ENCODE assay signal across 25 cellular contexts in the genomic region with DNA sequence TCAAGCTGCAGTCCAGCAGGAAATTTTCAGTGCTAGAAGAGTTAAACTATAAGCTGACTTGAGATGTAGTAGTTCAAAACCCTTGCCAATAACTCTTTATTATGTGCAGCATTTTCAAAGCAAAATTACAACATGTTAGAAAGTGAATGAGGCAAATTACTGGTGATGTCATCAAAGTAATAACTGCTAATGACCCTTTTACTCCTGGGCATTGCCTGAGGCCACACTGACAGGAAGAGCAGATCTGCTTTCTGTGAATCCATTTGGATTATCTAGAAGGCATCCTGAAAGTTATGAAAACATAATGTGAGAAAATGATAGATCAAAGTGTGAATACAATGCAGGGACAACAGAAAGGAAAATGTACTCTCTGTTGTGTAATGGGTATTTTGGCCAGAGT.
"Had no signal": no experiment of that assay in that cellular context is flagged by ENCODE, and none has a peak within 500 bp of the region (broad histone marks: within the 10 kb centered on the region; RNA-seq: fewer than 3 reads in every experiment).

No MANE protein-coding gene starts in this region.

- H3K27ac ChIP-seq: esophagus muscularis mucosa, foreskin keratinocyte, heart right ventricle, pancreas, prostate gland, stomach, thyroid gland, upper lobe of left lung, vagina, VCaP had no signal

- H3K9me3 ChIP-seq: esophagus muscularis mucosa, heart right ventricle, pancreas, prostate gland, stomach, thyroid gland, upper lobe of left lung, vagina had no signal

- H3K4me3 ChIP-seq: esophagus muscularis mucosa, heart right ventricle, pancreas, prostate gland, stomach, thyroid gland, upper lobe of left lung, vagina had no signal

- H3K4me3 Mint-ChIP-seq: activated naive CD8-positive, alpha-beta T cell; activated T-cell treated with anti-CD3 and anti-CD28 coated beads, Interleukin-2, amount 50 U/mL, for 72 hours; central memory CD8-positive, alpha-beta T cell; dendritic cell treated with granulocyte-macrophage colony-stimulating factor and Interleukin-4, amounts not matched to agents 40 ng/mL and 50 ng/mL, for 4 days; endodermal cell; naive thymus-derived CD4-positive, alpha-beta T cell; stimulated activated naive B cell treated with anti-CD40 and anti-IgM and Interleukin-4, amounts not matched to agents 10 μg/mL and 1 μg/mL and 100 μg/mL, for 72 hours had no signal

- H3K9me3 Mint-ChIP-seq: central memory CD8-positive, alpha-beta T cell; dendritic cell treated with granulocyte-macrophage colony-stimulating factor and Interleukin-4, amounts not matched to agents 40 ng/mL and 50 ng/mL, for 4 days; endodermal cell; stimulated activated naive B cell treated with anti-CD40 and anti-IgM and Interleukin-4, amounts not matched to agents 10 μg/mL and 1 μg/mL and 100 μg/mL, for 72 hours had no signal

- DNase-seq: activated CD4-positive, alpha-beta T cell treated with anti-CD3 and anti-CD28 coated beads for 4 hours; activated CD4-positive, alpha-beta T cell treated with anti-CD3 and anti-CD28 coated beads, Interleukin-2, amount 50 U/mL, for 4 hours; activated naive CD4-positive, alpha-beta T cell; activated T-cell treated with anti-CD3 and anti-CD28 coated beads for 4 hours; activated T-cell treated with anti-CD3 and anti-CD28 coated beads, Interleukin-2, amount 50 U/mL, for 72 hours; anterior cingulate cortex; endodermal cell; foreskin keratinocyte; heart right ventricle; midbrain; naive thymus-derived CD4-positive, alpha-beta T cell; pancreas; stimulated activated CD4-positive, alpha-beta T cell treated with anti-CD3 and anti-CD28 coated beads, Interleukin-15, amount 100 ng/mL, for 24 hours; stimulated activated CD4-positive, alpha-beta T cell treated with anti-CD3 and anti-CD28 coated beads, Interleukin-2, amount 100 ng/mL, for 24 hours; stimulated activated naive B cell treated with anti-CD40 and anti-IgM and Interleukin-4, amounts not matched to agents 10 μg/mL and 1 μg/mL and 100 μg/mL, for 72 hours; stomach; thyroid gland; upper lobe of left lung had no signal

- H3K27me3 Mint-ChIP-seq: activated naive CD8-positive, alpha-beta T cell; central memory CD8-positive, alpha-beta T cell had no signal

- H3K36me3 ChIP-seq: esophagus muscularis mucosa, heart right ventricle, pancreas, prostate gland, stomach, thyroid gland, upper lobe of left lung, vagina had no signal

- H3K4me1 ChIP-seq: esophagus muscularis mucosa, foreskin keratinocyte, heart right ventricle, pancreas, prostate gland, stomach, thyroid gland, upper lobe of left lung, vagina had no signal

- ATAC-seq: activated T-cell treated with anti-CD3 and anti-CD28 coated beads, Interleukin-2, amount 50 U/mL, for 72 hours; foreskin keratinocyte; heart right ventricle; naive thymus-derived CD4-positive, alpha-beta T cell; pancreas; stimulated activated naive B cell treated with anti-CD40 and anti-IgM and Interleukin-4, amounts not matched to agents 10 μg/mL and 1 μg/mL and 100 μg/mL, for 72 hours had no signal

- H3K4me1 Mint-ChIP-seq: central memory CD8-positive, alpha-beta T cell; stimulated activated naive B cell treated with anti-CD40 and anti-IgM and Interleukin-4, amounts not matched to agents 10 μg/mL and 1 μg/mL and 100 μg/mL, for 72 hours had no signal

- H3K36me3 Mint-ChIP-seq: activated naive CD8-positive, alpha-beta T cell; naive thymus-derived CD4-positive, alpha-beta T cell; stimulated activated naive B cell treated with anti-CD40 and anti-IgM and Interleukin-4, amounts not matched to agents 10 μg/mL and 1 μg/mL and 100 μg/mL, for 72 hours had no signal

- H3K27ac Mint-ChIP-seq: activated naive CD8-positive, alpha-beta T cell; activated T-cell treated with anti-CD3 and anti-CD28 coated beads, Interleukin-2, amount 50 U/mL, for 72 hours; dendritic cell treated with granulocyte-macrophage colony-stimulating factor and Interleukin-4, amounts not matched to agents 40 ng/mL and 50 ng/mL, for 4 days; endodermal cell; stimulated activated naive B cell treated with anti-CD40 and anti-IgM and Interleukin-4, amounts not matched to agents 10 μg/mL and 1 μg/mL and 100 μg/mL, for 72 hours had no signal

- H3K27me3 ChIP-seq: esophagus muscularis mucosa, foreskin keratinocyte, heart right ventricle, pancreas, stomach, thyroid gland, upper lobe of left lung, vagina had no signal
